1 cellular context compared by ENCODE assay signal in genomic region chr14:102915292-102916110, GRCh38.
TF ChIP-seq lines count a peak whose summit lies in the region.

No MANE protein-coding gene starts in this region.

TF ChIP-seq in H1, 55 proteins besides CTCF, POLR2A, EP300 and RAD21:
- TF ChIP-seq POU5F1 (IDR thresholded peaks at IDR 0.05; ENCODE audit: low read depth, low read length), result no peak
- no peak for TF ChIP-seq POLR2AphosphoS5 (IDR thresholded peaks at IDR 0.05; ENCODE audit: low read depth, low read length)
- TF ChIP-seq TBP (IDR thresholded peaks at IDR 0.05; ENCODE audit: low read depth, low read length), result no peak
- no peak for TF ChIP-seq TAF1 (IDR thresholded peaks at IDR 0.05; ENCODE audit: low read depth, low read length)
- TF ChIP-seq PHF8 (conservative IDR thresholded peaks at IDR 0.05; ENCODE audit: low read depth, low read length), result no peak
- no peak for TF ChIP-seq SIN3A (conservative IDR thresholded peaks at IDR 0.05 in 1 of 2, IDR thresholded peaks at IDR 0.05 in 1 of 2; ENCODE audit: low read depth in 1 of 2, low read length in 2 of 2)
- TF ChIP-seq NRF1 (IDR thresholded peaks at IDR 0.05; ENCODE audit: low read depth, low read length), result no peak
- no peak for TF ChIP-seq KDM1A (IDR thresholded peaks at IDR 0.05; ENCODE audit: borderline replicate concordance, low read length)
- TF ChIP-seq CREB1 (IDR thresholded peaks at IDR 0.05), result no peak
- no peak for TF ChIP-seq JUND (IDR thresholded peaks at IDR 0.05; ENCODE audit: low read length)
- no peak for TF ChIP-seq SRF (IDR thresholded peaks at IDR 0.05; ENCODE audit: low read depth, low read length)
- no peak for TF ChIP-seq ASH2L (IDR thresholded peaks at IDR 0.05; ENCODE audit: low read length)
- TF ChIP-seq SIRT6 (IDR thresholded peaks at IDR 0.05; ENCODE audit: low read length), result no peak
- no peak for TF ChIP-seq TAF7 (optimal IDR thresholded peaks at IDR 0.05; ENCODE audit: borderline replicate concordance, low read depth, low read length)
- no peak for TF ChIP-seq GABPA (IDR thresholded peaks at IDR 0.05; ENCODE audit: borderline replicate concordance, insufficient read depth, low read length)
- TF ChIP-seq CHD7 (IDR thresholded peaks at IDR 0.05; ENCODE audit: insufficient replicate concordance, low read length), result no peak
- no peak for TF ChIP-seq KDM5A (IDR thresholded peaks at IDR 0.05; ENCODE audit: low read length)
- no peak for TF ChIP-seq GTF2F1 (IDR thresholded peaks at IDR 0.05; ENCODE audit: borderline replicate concordance, low read depth, low read length)
